In genomic region chr1:107771377-107771776, GRCh38 we compare ENCODE assay signal across 5 cellular contexts.
"Had no signal": no experiment of that assay in that cellular context is flagged by ENCODE, and none has a peak within 500 bp of the region (broad histone marks: within the 10 kb centered on the region; RNA-seq: fewer than 3 reads in every experiment).

No MANE protein-coding gene starts in this region.

- ATAC-seq: GM23338 had no signal

- H3K4me2 ChIP-seq: GM23338 had no signal

- H2AFZ ChIP-seq: GM23338 had no signal

- DNase-seq: H9, HCEC 1CT, IMR-90, KBM-7 had no signal

- H3K4me3 ChIP-seq: GM23338 had no signal
